8 cellular contexts compared by ENCODE assay signal in genomic region chr3:128728521-128728920, GRCh38. TPM values are rescaled to one million over a fixed set of nuclear protein-coding genes. Genes with fewer than 3 reads are reported as not detected.
DNase-seq lines count a peak whose midpoint lies in the region; ATAC-seq and TF ChIP-seq lines count a peak whose summit lies in the region.
"Not testable (repeated sequence)": the region's sequence is repeated elsewhere in the genome, so short reads cannot be mapped to it uniquely, and the experiment has no call there.

No MANE protein-coding gene starts in this region.

- H3K36me3 Mint-ChIP-seq in HFFc6 (ENCODE audit: low read depth): peaks cover 25% of the 10 kb centered on the region
- H3K36me3 Mint-ChIP-seq in effector memory CD8-positive, alpha-beta T cell (ENCODE audit: insufficient read depth): peaks cover 25% of the 10 kb centered on the region
- H3K36me3 Mint-ChIP-seq in neural crest cell (ENCODE audit: low read depth): not testable (repeated sequence)
- H3K36me3 Mint-ChIP-seq in stimulated activated naive CD8-positive, alpha-beta T cell treated with anti-CD3 and anti-CD28 coated beads, Interleukin-15, Interleukin-2, amounts not matched to agents 100 ng/mL and 50 ng/mL, for 24 hours (ENCODE audit: low read depth): peaks cover 49% of the 10 kb centered on the region

- H3K9me3 Mint-ChIP-seq in HFFc6; effector memory CD8-positive, alpha-beta T cell; neural crest cell; stimulated activated naive CD8-positive, alpha-beta T cell treated with anti-CD3 and anti-CD28 coated beads, Interleukin-15, Interleukin-2, amounts not matched to agents 100 ng/mL and 50 ng/mL, for 24 hours: not testable (repeated sequence)

- H3K4me3 Mint-ChIP-seq in HFFc6 (peak overlapping the region; percentile 99), neural crest cell (peak overlapping the region; percentile 38)
- peak overlapping the region; percentile 90 to 93 for H3K4me3 Mint-ChIP-seq in effector memory CD8-positive, alpha-beta T cell
- peak overlapping the region; percentile 93 for H3K4me3 Mint-ChIP-seq in stimulated activated naive CD8-positive, alpha-beta T cell treated with anti-CD3 and anti-CD28 coated beads, Interleukin-15, Interleukin-2, amounts not matched to agents 100 ng/mL and 50 ng/mL, for 24 hours

- not testable (repeated sequence) for H3K27me3 ChIP-seq in ACC112 (ENCODE audit: insufficient read depth, low read length); SU-DHL-6 (ENCODE audit: low read length); right cardiac atrium (ENCODE audit: control insufficient read depth, insufficient read depth)

- H3K79me2 ChIP-seq in ACC112 (ENCODE audit: control insufficient read depth, insufficient read depth, low read length, unreplicated experiment) (peaks cover 80% of the 10 kb centered on the region), SU-DHL-6 (ENCODE audit: insufficient read depth, low read length) (peaks cover 75% of the 10 kb centered on the region)

- intact Hi-C loops in right cardiac atrium (cut with DNase I): loop anchor here in 2 of 4 donors (5.0 to 10.0 kb wide), 2 partner anchors 46 to 56 kb away; no protein-coding TSS in a partner anchor

- H3K4me2 ChIP-seq in SU-DHL-6 (ENCODE audit: low read depth, low read length, poor library complexity, severe bottlenecking): peak overlapping the region; percentile 80

- not testable (repeated sequence) for H3F3A ChIP-seq in SU-DHL-6 (ENCODE audit: insufficient read depth)

- not testable (repeated sequence) for H3K27me3 Mint-ChIP-seq in HFFc6 (ENCODE audit: insufficient read depth); effector memory CD8-positive, alpha-beta T cell; neural crest cell (ENCODE audit: low read depth); stimulated activated naive CD8-positive, alpha-beta T cell treated with anti-CD3 and anti-CD28 coated beads, Interleukin-15, Interleukin-2, amounts not matched to agents 100 ng/mL and 50 ng/mL, for 24 hours

- H3K4me1 ChIP-seq in ACC112 (ENCODE audit: control insufficient read depth, insufficient read depth, low read length, unreplicated experiment) (peaks cover 15% of the 10 kb centered on the region), right cardiac atrium (ENCODE audit: control insufficient read depth, insufficient read depth, low read length) (peaks cover 14% of the 10 kb centered on the region)

- not testable (repeated sequence) for H3K9me2 ChIP-seq in SU-DHL-6 (replicated peaks; ENCODE audit: insufficient read depth, low read length)

- H3K4me1 Mint-ChIP-seq in HFFc6 (ENCODE audit: low read depth) (peaks cover 82% of the 10 kb centered on the region), neural crest cell (peaks cover 61% of the 10 kb centered on the region)
- H3K4me1 Mint-ChIP-seq in effector memory CD8-positive, alpha-beta T cell (ENCODE audit: low read depth in 2 of 2): peaks cover 59 to 65% of the 10 kb centered on the region in 2 donors
- H3K4me1 Mint-ChIP-seq in stimulated activated naive CD8-positive, alpha-beta T cell treated with anti-CD3 and anti-CD28 coated beads, Interleukin-15, Interleukin-2, amounts not matched to agents 100 ng/mL and 50 ng/mL, for 24 hours (ENCODE audit: low read depth): peaks cover 80% of the 10 kb centered on the region

- H3K9me3 ChIP-seq in SU-DHL-6 (ENCODE audit: insufficient read depth, low read length); right cardiac atrium (ENCODE audit: control insufficient read depth, low read length): not testable (repeated sequence)

- peak overlapping the region; percentile 20; the same call in 1 of the 2 replicates for H3K27ac Mint-ChIP-seq in HFFc6
- peak overlapping the region in 1 of 2 donors; percentile 99 for H3K27ac Mint-ChIP-seq in effector memory CD8-positive, alpha-beta T cell
- not testable (repeated sequence) for H3K27ac Mint-ChIP-seq in neural crest cell (ENCODE audit: unreplicated experiment); stimulated activated naive CD8-positive, alpha-beta T cell treated with anti-CD3 and anti-CD28 coated beads, Interleukin-15, Interleukin-2, amounts not matched to agents 100 ng/mL and 50 ng/mL, for 24 hours

- not testable (repeated sequence) for TF ChIP-seq CTCF in HFFc6 (IDR thresholded peaks at IDR 0.05); SU-DHL-6 (IDR thresholded peaks at IDR 0.05; ENCODE audit: insufficient read depth, low read length, poor library complexity, severe bottlenecking); neural crest cell (conservative IDR thresholded peaks at IDR 0.05)

- 0 out of 2 replicates have a peak, but pooled peaks cover 12% of the 10 kb centered on the region for H3K36me3 ChIP-seq in ACC112 (ENCODE audit: insufficient read depth, low read length)
- not testable (repeated sequence) for H3K36me3 ChIP-seq in SU-DHL-6 (ENCODE audit: low read length)

- DNase-seq in HFFc6; effector memory CD8-positive, alpha-beta T cell; right cardiac atrium; neural crest cell (ENCODE audit: low read depth, low spot score): not testable (repeated sequence)
- DNase-seq in activated effector memory CD4-positive, alpha-beta T cell treated with anti-CD3 and anti-CD28 coated beads, Interleukin-2, amount 50 U/mL, for 16 hours: peak; percentile 58

- H3K9ac ChIP-seq in SU-DHL-6 (ENCODE audit: low read length): peak overlapping the region; percentile 13; the same call in 1 of the 2 replicates

- WGBS in right cardiac atrium: 85% methylated on average over 13 of the region's 13 CpGs

- peaks cover 34% of the 10 kb centered on the region for H4K20me1 ChIP-seq in SU-DHL-6 (ENCODE audit: low read depth, low read length)

- not testable (repeated sequence) for ATAC-seq in effector memory CD8-positive, alpha-beta T cell (replicated peaks); right cardiac atrium

- H2AFZ ChIP-seq in ACC112 (ENCODE audit: low read length, unreplicated experiment); SU-DHL-6 (ENCODE audit: low read depth, low read length, severe bottlenecking): not testable (repeated sequence)

- not testable (repeated sequence) for H3K27ac ChIP-seq in ACC112 (ENCODE audit: low read depth, low read length); SU-DHL-6 (ENCODE audit: low read depth, low read length)
- peak overlapping the region; percentile 42 for H3K27ac ChIP-seq in right cardiac atrium (ENCODE audit: low read length)

- H3K4me3 ChIP-seq in ACC112 (ENCODE audit: low read depth, low read length) (peak overlapping the region; percentile 84), SU-DHL-6 (ENCODE audit: insufficient read depth, low read length, poor library complexity, severe bottlenecking) (peak overlapping the region; percentile 24)
- not testable (repeated sequence) for H3K4me3 ChIP-seq in right cardiac atrium (ENCODE audit: low read length)

RNA-seq across cellular contexts. Expression of gene RAB7A, which starts 2.5 kb away (rescaled TPM):
- total RNA-seq in HFFc6 (2021; fragmentation: NEBNext Ultra II Directional; extraction: Animal tissue kit (Norgen Biotek cat#: 25700)): 100 to 1,000 TPM; 311 to 355 (median 323) TPM
- total RNA-seq in right cardiac atrium: 100 to 1,000 TPM; 228 to 242 (median 238) TPM
- polyA plus RNA-seq in right cardiac atrium: 192 TPM
- 148 and 149 TPM in 2 replicates for total RNA-seq in neural crest cell

Comparison
In these comparisons a context has a peak if more than half of its experiments do, and no peak if none do; other contexts are left out.
1. H3K4me3 Mint-ChIP-seq: peak in every context shown above with its lines; median percentile 99 in HFFc6; 93 in stimulated activated naive CD8-positive, alpha-beta T cell treated with anti-CD3 and anti-CD28 coated beads, Interleukin-15, Interleukin-2, amounts not matched to agents 100 ng/mL and 50 ng/mL, for 24 hours; 92 in effector memory CD8-positive, alpha-beta T cell; 38 in neural crest cell.